Comparison of ENCODE assay signal across 8 cellular contexts in the genomic region with DNA sequence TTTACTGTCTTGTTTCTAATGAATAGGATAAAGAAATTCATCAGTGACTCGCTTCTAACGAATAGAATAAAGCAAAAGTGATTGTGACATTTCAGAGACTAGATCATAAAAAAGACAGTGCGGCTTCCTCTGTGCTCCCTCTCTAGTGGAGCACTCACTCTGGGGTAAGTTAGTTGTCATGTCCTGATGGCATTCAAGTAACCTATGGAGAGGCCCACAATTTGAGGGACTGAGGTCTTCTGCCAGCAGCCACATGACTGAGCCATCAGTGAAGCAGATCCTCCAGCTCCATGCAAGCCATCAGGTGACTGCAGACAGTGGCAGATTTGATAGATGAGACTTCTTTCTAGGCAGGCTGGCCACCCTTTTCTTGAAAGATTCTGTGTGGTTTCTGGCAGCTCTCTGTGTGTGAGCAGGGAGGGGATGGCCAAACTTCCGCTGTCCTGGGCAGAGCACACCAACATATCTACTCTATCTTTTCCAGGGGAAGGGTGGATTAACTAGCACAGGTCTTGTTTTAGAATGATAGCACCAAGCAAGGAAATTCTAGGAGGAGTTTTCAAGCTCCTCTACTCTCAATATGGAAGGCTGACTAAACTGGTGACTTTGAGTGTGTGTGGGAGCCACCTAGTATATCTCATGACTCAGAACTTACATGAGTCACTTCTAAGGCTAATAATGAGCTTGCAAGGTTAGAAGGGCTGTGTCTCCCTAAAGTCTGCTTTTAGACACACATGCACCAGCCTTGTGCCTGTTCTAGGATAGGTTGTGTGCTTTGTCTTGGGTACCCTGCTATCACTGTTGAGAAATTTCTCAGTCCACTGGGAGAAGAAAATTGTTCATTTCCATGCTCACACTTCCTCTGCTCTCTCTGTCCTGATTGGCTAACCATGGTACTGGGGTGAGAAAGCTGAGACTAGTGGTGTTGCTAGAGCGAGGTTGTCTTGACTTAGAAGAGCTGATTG.
DNase-seq lines count a peak whose midpoint lies in the region; ATAC-seq, FAIRE-seq and TF ChIP-seq lines count a peak whose summit lies in the region.

No MANE protein-coding gene starts in this region.

- no peaks in the 10 kb centered on the region for H3K27me3 Mint-ChIP-seq in astrocyte (ENCODE audit: low read depth, unreplicated experiment)
- H3K27me3 Mint-ChIP-seq in stimulated activated naive B cell treated with anti-CD40 and anti-IgM and Interleukin-4, amounts not matched to agents 10 μg/mL and 1 μg/mL and 100 μg/mL, for 72 hours = peaks cover 0 to 4% of the 10 kb centered on the region in 2 donors

- H3K4me1 ChIP-seq in astrocyte (ENCODE audit: insufficient read depth, low read length) (peaks cover 4% of the 10 kb centered on the region), Peyer's patch (no peaks in the 10 kb centered on the region)

- no peaks in the 10 kb centered on the region for H3K9me3 Mint-ChIP-seq in astrocyte (ENCODE audit: unreplicated experiment)
- peaks cover 3 to 5% of the 10 kb centered on the region in 2 donors for H3K9me3 Mint-ChIP-seq in stimulated activated naive B cell treated with anti-CD40 and anti-IgM and Interleukin-4, amounts not matched to agents 10 μg/mL and 1 μg/mL and 100 μg/mL, for 72 hours

- H2AFZ ChIP-seq in astrocyte (ENCODE audit: low read depth, low read length) = no peak overlapping the region

- ATAC-seq in GM21381 (IDR thresholded peaks at IDR 0.05; ENCODE audit: unreplicated experiment) (peak; percentile 83), HG03521 (IDR thresholded peaks at IDR 0.05; ENCODE audit: unreplicated experiment) (peak; percentile 74)
- ATAC-seq in stimulated activated naive B cell treated with anti-CD40 and anti-IgM and Interleukin-4, amounts not matched to agents 10 μg/mL and 1 μg/mL and 100 μg/mL, for 72 hours (replicated peaks) = peak; percentile 78 to 95

- no peak overlapping the region for H3K9ac ChIP-seq in astrocyte (ENCODE audit: low read length)

- DNase-seq in GM06990 (ENCODE audit: extremely low read depth, insufficient read length) (peak; percentile 8), astrocyte (ENCODE audit: low read depth) (peak; percentile 77), DMS79 treated with DMSO at 0.1 percent for 48 hours (lab: John Stamatoyannopoulos, UW) (no peak), Peyer's patch (no peak)
- no peak for DNase-seq in stimulated activated naive B cell treated with anti-CD40 and anti-IgM and Interleukin-4, amounts not matched to agents 10 μg/mL and 1 μg/mL and 100 μg/mL, for 72 hours
- no peak for DNase-seq in activated CD4-positive, CD25-positive, alpha-beta regulatory T cell treated with anti-CD3 and anti-CD28 coated beads, Interleukin-2, amount 50 U/mL, for 72 hours

- peaks cover 3% of the 10 kb centered on the region for H3K36me3 Mint-ChIP-seq in astrocyte (ENCODE audit: low read depth, unreplicated experiment)
- H3K36me3 Mint-ChIP-seq in stimulated activated naive B cell treated with anti-CD40 and anti-IgM and Interleukin-4, amounts not matched to agents 10 μg/mL and 1 μg/mL and 100 μg/mL, for 72 hours = peaks cover 5 to 6% of the 10 kb centered on the region in 2 donors

- H3K4me3 Mint-ChIP-seq in astrocyte (ENCODE audit: unreplicated experiment) = no peak overlapping the region
- H3K4me3 Mint-ChIP-seq in stimulated activated naive B cell treated with anti-CD40 and anti-IgM and Interleukin-4, amounts not matched to agents 10 μg/mL and 1 μg/mL and 100 μg/mL, for 72 hours = no peak overlapping the region

- H3K27me3 ChIP-seq in GM06990 (replicated peaks; ENCODE audit: control insufficient read depth, insufficient read depth, low read length) (no peaks in the 10 kb centered on the region), astrocyte (ENCODE audit: insufficient read depth, low read length) (no peaks in the 10 kb centered on the region), Peyer's patch (no peaks in the 10 kb centered on the region)

- no peak for TF ChIP-seq POLR2A in Peyer's patch (IDR thresholded peaks at IDR 0.05)

- H3K79me2 ChIP-seq in astrocyte (ENCODE audit: insufficient read depth, low read length) = no peaks in the 10 kb centered on the region

- H3K27ac Mint-ChIP-seq in astrocyte (ENCODE audit: unreplicated experiment) = no peak overlapping the region
- H3K27ac Mint-ChIP-seq in stimulated activated naive B cell treated with anti-CD40 and anti-IgM and Interleukin-4, amounts not matched to agents 10 μg/mL and 1 μg/mL and 100 μg/mL, for 72 hours = no peak overlapping the region

- H3K4me3 ChIP-seq in GM06990 (replicated peaks; ENCODE audit: low read depth, low read length) (no peak overlapping the region), astrocyte (ENCODE audit: insufficient read depth, low read depth, low read length) (no peak overlapping the region), Peyer's patch (no peak overlapping the region)

- peak overlapping the region; percentile 47 for H3K4me2 ChIP-seq in astrocyte (ENCODE audit: low read length)

- TF ChIP-seq CTCF in GM06990 (IDR thresholded peaks at IDR 0.05; ENCODE audit: insufficient read depth, low read length, poor library complexity, severe bottlenecking) = no peak
- TF ChIP-seq CTCF in astrocyte (IDR thresholded peaks at IDR 0.05; ENCODE audit: insufficient read depth, low read depth, low read length) = no peak
- no peak for TF ChIP-seq CTCF in Peyer's patch (IDR thresholded peaks at IDR 0.05)

- H4K20me1 ChIP-seq in astrocyte (ENCODE audit: insufficient read depth, low read length) = no peaks in the 10 kb centered on the region

- H3K9me3 ChIP-seq in astrocyte (ENCODE audit: insufficient read depth, low read depth, low read length) (no peaks in the 10 kb centered on the region), Peyer's patch (no peaks in the 10 kb centered on the region)

- H3K27ac ChIP-seq in astrocyte (ENCODE audit: low read depth, low read length) = no peak overlapping the region
- no peak overlapping the region for H3K27ac ChIP-seq in Peyer's patch

- peaks cover 12% of the 10 kb centered on the region for H3K4me1 Mint-ChIP-seq in astrocyte (ENCODE audit: low read depth, unreplicated experiment)
- H3K4me1 Mint-ChIP-seq in stimulated activated naive B cell treated with anti-CD40 and anti-IgM and Interleukin-4, amounts not matched to agents 10 μg/mL and 1 μg/mL and 100 μg/mL, for 72 hours = peaks cover 0 to 2% of the 10 kb centered on the region in 2 donors

- FAIRE-seq in astrocyte (lab: Jason Lieb, UNC) = peak; percentile 96

- no peaks in the 10 kb centered on the region for H3K36me3 ChIP-seq in GM06990 (ENCODE audit: control insufficient read depth, insufficient read depth, low read length)
- no peaks in the 10 kb centered on the region for H3K36me3 ChIP-seq in astrocyte (ENCODE audit: insufficient read depth, low read length)
- no peaks in the 10 kb centered on the region for H3K36me3 ChIP-seq in Peyer's patch

Comparison
In these comparisons a context has a peak if more than half of its experiments do, and no peak if none do; other contexts are left out.
1. DNase-seq: peak in GM06990 (single experiment) and astrocyte (single experiment); none in stimulated activated naive B cell treated with anti-CD40 and anti-IgM and Interleukin-4, amounts not matched to agents 10 μg/mL and 1 μg/mL and 100 μg/mL, for 72 hours (single experiment), DMS79 treated with DMSO at 0.1 percent for 48 hours (single experiment), Peyer's patch (0 of 3) and activated CD4-positive, CD25-positive, alpha-beta regulatory T cell treated with anti-CD3 and anti-CD28 coated beads, Interleukin-2, amount 50 U/mL, for 72 hours (single experiment).
2. Peak in every context shown above with its lines, with median percentiles within 50 percentile points of each other: ATAC-seq.